ENCODE assay signal across 8 cellular contexts in the genomic region with DNA sequence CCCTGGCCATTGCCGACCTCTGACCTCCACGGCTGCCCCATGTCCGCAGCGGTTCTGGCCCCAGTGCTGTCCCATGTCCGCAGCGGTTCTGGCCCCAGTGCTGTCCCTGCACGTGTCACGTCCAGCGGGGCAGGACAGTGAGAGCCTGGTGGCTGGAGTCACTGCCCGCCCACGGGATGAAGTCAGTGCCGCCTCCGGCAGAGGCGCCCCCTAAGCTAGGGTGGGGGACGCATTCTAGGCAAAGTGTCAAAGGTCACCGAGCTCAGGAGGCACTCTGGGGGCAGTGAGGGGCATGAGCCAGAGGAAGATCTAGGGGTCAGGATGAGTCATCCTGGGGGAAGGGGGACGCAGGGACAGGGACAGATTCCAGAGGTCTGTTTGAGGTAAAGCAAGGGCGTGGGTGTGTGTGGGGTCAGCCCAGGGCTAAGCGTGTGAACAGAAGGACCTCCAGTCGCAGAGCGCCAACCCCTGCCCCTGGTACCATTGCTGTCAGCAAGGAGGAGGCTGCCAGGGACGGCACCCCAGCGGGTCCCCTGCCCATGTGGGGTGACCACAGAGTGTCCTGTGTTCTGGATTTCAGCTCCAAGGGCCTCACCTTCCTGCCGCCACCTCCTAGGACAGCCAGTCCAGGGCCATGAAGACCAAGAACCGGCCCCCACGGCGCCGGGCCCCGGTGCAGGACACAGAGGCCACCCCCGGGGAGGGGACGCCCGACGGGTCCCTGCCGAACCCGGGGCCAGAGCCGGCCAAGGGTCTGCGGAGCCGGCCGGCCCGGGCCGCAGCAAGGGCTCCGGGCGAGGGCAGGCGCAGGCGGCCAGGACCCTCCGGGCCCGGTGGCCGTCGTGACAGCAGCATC. TPM values are rescaled to one million over a fixed set of nuclear protein-coding genes. Genes with fewer than 3 reads are reported as not detected.
A peak's percentile ranks its signal among the peaks of the same experiment; 100 is the strongest.
DNase-seq lines count a peak whose midpoint lies in the region; ATAC-seq and TF ChIP-seq lines count a peak whose summit lies in the region.

No MANE protein-coding gene starts in this region.

- peaks cover 0 to 25% (median 19%) of the 10 kb centered on the region in 9 donors for H3K36me3 ChIP-seq in heart left ventricle
- H3K36me3 ChIP-seq in tibial nerve = peaks cover 0 to 36% (median 0%) of the 10 kb centered on the region in 3 donors

- H3K9me3 ChIP-seq in heart left ventricle = no peaks in the 10 kb centered on the region
- H3K9me3 ChIP-seq in tibial nerve = no peaks in the 10 kb centered on the region

- peak in 1 of 5 donors; percentile 16 for DNase-seq in heart left ventricle
- DNase-seq in Right ventricle myocardium superior = no peak
- DNase-seq in astrocyte of the spinal cord (ENCODE audit: low read depth, low spot score) = no peak
- no peak for DNase-seq in memory B cell (ENCODE audit: low spot score in 2 of 2)
- no peak for DNase-seq in HK-2 (ENCODE audit: unreplicated experiment)
- DNase-seq in dermis blood vessel endothelial cell = no peak
- DNase-seq in tibial nerve (ENCODE audit: low spot score in 2 of 2) = no peak
- DNase-seq in stimulated activated CD8-positive, alpha-beta memory T cell treated with anti-CD3 and anti-CD28 coated beads, Interleukin-4, amount 100 ng/mL, for 48 hours = no peak

- H3K27ac Mint-ChIP-seq in memory B cell = no peak overlapping the region

- H3K36me3 Mint-ChIP-seq in memory B cell = peaks cover 16% of the 10 kb centered on the region

- intact Hi-C loops in heart left ventricle (cut with DNase I) = no loop called here
- intact Hi-C loops in Right ventricle myocardium superior (cut with DNase I) = no loop called here

- TF ChIP-seq POLR2A in heart left ventricle (IDR thresholded peaks at IDR 0.05) = no peak
- no peak for TF ChIP-seq POLR2A in tibial nerve (IDR thresholded peaks at IDR 0.05)

- H3K4me3 ChIP-seq in heart left ventricle (peak overlapping the region in 8 of 12 donors; percentile 17 to 49 (median 37)), astrocyte of the spinal cord (ENCODE audit: low read depth, low read length) (peak overlapping the region; percentile 26), tibial nerve (peak overlapping the region in 1 of 4 donors; percentile 41)

- H3K4me3 Mint-ChIP-seq in memory B cell = peak overlapping the region; percentile 51

- 82 to 89% (median 86%) methylated on average over 19 to 49 of the region's 49 CpGs for WGBS in heart left ventricle, 4 donors
- WGBS in tibial nerve, 2 donors = 73 to 84% methylated on average over 38 to 44 of the region's 49 CpGs

- no peaks in the 10 kb centered on the region for H3K9me3 Mint-ChIP-seq in memory B cell

- in situ Hi-C loops in astrocyte of the spinal cord (cut with HindIII; ENCODE audit: low sequenced_read_pairs) = no loop called here

- no peak for TF ChIP-seq EP300 in tibial nerve (IDR thresholded peaks at IDR 0.05)

- H3K27me3 ChIP-seq in heart left ventricle (peaks cover 0 to 9% (median 0%) of the 10 kb centered on the region in 9 donors), tibial nerve (peaks cover 0 to 10% of the 10 kb centered on the region in 2 donors)

- H3K27ac ChIP-seq in heart left ventricle (no peak overlapping the region), tibial nerve (no peak overlapping the region)

- H3K4me1 ChIP-seq in heart left ventricle = peaks cover 0 to 11% (median 0%) of the 10 kb centered on the region in 12 donors
- H3K4me1 ChIP-seq in tibial nerve = peaks cover 0 to 21% (median 0%) of the 10 kb centered on the region in 4 donors

- TF ChIP-seq CTCF in heart left ventricle (IDR thresholded peaks at IDR 0.05) (no peak), astrocyte of the spinal cord (IDR thresholded peaks at IDR 0.05; ENCODE audit: low read depth, low read length) (no peak), tibial nerve (IDR thresholded peaks at IDR 0.05) (no peak)

- ATAC-seq in heart left ventricle (peak in 2 of 4 donors; percentile 5 to 18), Right ventricle myocardium superior (ENCODE audit: poor library complexity) (no peak), memory B cell (ENCODE audit: low read depth) (no peak)

- H3K27me3 Mint-ChIP-seq in memory B cell = peaks cover 14% of the 10 kb centered on the region

- H3K4me1 Mint-ChIP-seq in memory B cell = peaks cover 11% of the 10 kb centered on the region

RNA-seq across cellular contexts. Expression of a gene that starts 0.7 kb away (rescaled TPM):
- total RNA-seq in heart left ventricle (1 to 10 TPM in 1 of 9 donors, under 1 TPM in 1, not detected in 7; 0.61 to 1.3 TPM), Right ventricle myocardium superior (not detected), dermis blood vessel endothelial cell (0.17 and 3.4 TPM in 2 replicates), tibial nerve (not detected)
- under 1 TPM in 1 of 2 donors, not detected in 1; 0.26 TPM for polyA plus RNA-seq in heart left ventricle

RNA-seq across cellular contexts. Expression of a gene that starts 40.1 kb away (rescaled TPM):
- total RNA-seq in heart left ventricle = 10 to 100 TPM; 12.2 to 33.0 (median 22.7) TPM
- 10 to 100 TPM; 10.9 to 23.2 TPM for polyA plus RNA-seq in heart left ventricle
- 16.1 TPM for total RNA-seq in Right ventricle myocardium superior
- 66.2 and 105 TPM in 2 replicates for total RNA-seq in dermis blood vessel endothelial cell
- total RNA-seq in tibial nerve = 10 to 100 TPM; 30.8 to 72.6 (median 41.2) TPM
